Comparison of ENCODE assay signal across 8 cellular contexts in genomic region chr1:164558461-164559341, GRCh38. TPM values are rescaled to one million over a fixed set of nuclear protein-coding genes. Genes with fewer than 3 reads are reported as not detected.
A peak's percentile ranks its signal among the peaks of the same experiment; 100 is the strongest.
DNase-seq lines count a peak whose midpoint lies in the region; ATAC-seq and TF ChIP-seq lines count a peak whose summit lies in the region.

Gene PBX1, plus strand, starts transcription at chr1:164559184.

- H2BK15ac ChIP-seq in mesenchymal stem cell (ENCODE audit: low read depth, poor library complexity, severe bottlenecking), result peak within 1 kb of the TSS; percentile 28

- peaks cover 4% of the 10 kb centered on the region for H3K4me1 Mint-ChIP-seq in activated CD8-positive, alpha-beta memory T cell treated with anti-CD3 and anti-CD28 coated beads, Interleukin-2, amount 10 ng/mL, durations not matched to agents 7 days and 5 days
- H3K4me1 Mint-ChIP-seq in endodermal cell, result peaks cover 28% of the 10 kb centered on the region

- CTCF ChIA-PET in activated CD8-positive, alpha-beta memory T cell treated with anti-CD3 and anti-CD28 coated beads, Interleukin-2, amount 10 ng/mL, durations not matched to agents 7 days and 5 days (lab: Charles Lee), result no interaction called here

- H3K4me3 ChIP-seq in endodermal cell (ENCODE audit: low read length) (peak within 1 kb of the TSS; percentile 94), mesenchymal stem cell (ENCODE audit: insufficient read depth in 1 of 2, low read depth in 1 of 2, low read length in 2 of 2) (peak within 1 kb of the TSS; percentile 70 to 86)

- no peak for TF ChIP-seq CTCF in endodermal cell (conservative IDR thresholded peaks at IDR 0.05)

- peaks cover 20% of the 10 kb centered on the region for H3K27me3 Mint-ChIP-seq in activated CD8-positive, alpha-beta memory T cell treated with anti-CD3 and anti-CD28 coated beads, Interleukin-2, amount 10 ng/mL, durations not matched to agents 7 days and 5 days
- no peaks in the 10 kb centered on the region for H3K27me3 Mint-ChIP-seq in endodermal cell (ENCODE audit: insufficient read depth)

- peak; percentile 91 for DNase-seq in CD1c-positive myeloid dendritic cell (ENCODE audit: extremely low spot score)
- peak; percentile 93 for DNase-seq in HPDE6-E6E7 (ENCODE audit: extremely low spot score)
- DNase-seq in NOMO-1 (lab: John Stamatoyannopoulos, UW; ENCODE audit: unreplicated experiment in 2 of 2), result peak; percentile 91 to 94
- peak; percentile 78 for DNase-seq in activated CD8-positive, alpha-beta memory T cell treated with anti-CD3 and anti-CD28 coated beads, Interleukin-2, amount 10 ng/mL, durations not matched to agents 7 days and 5 days
- peak; percentile 99 for DNase-seq in endodermal cell
- DNase-seq in mesenchymal stem cell, result peak; percentile 99
- peak; percentile 40 for DNase-seq in stimulated activated CD8-positive, alpha-beta memory T cell treated with anti-CD3 and anti-CD28 coated beads, Interleukin-12 subunit alpha, Interleukin-12 subunit beta, amount 100 ng/mL, for 1 hour (ENCODE audit: low read depth)

- H3K9me3 ChIP-seq in endodermal cell (ENCODE audit: control insufficient read depth, low read length) (no peaks in the 10 kb centered on the region), mesenchymal stem cell (ENCODE audit: control insufficient read depth, low read length) (no peaks in the 10 kb centered on the region)

- H3K9me3 Mint-ChIP-seq in activated CD8-positive, alpha-beta memory T cell treated with anti-CD3 and anti-CD28 coated beads, Interleukin-2, amount 10 ng/mL, durations not matched to agents 7 days and 5 days (ENCODE audit: low read depth), result peaks cover 2% of the 10 kb centered on the region
- H3K9me3 Mint-ChIP-seq in endodermal cell, result no peaks in the 10 kb centered on the region

- H3K23ac ChIP-seq in mesenchymal stem cell (ENCODE audit: low read length in 2 of 2), result peak within 1 kb of the TSS in 1 of 2 experiments; percentile 96

- H3K4me3 Mint-ChIP-seq in activated CD8-positive, alpha-beta memory T cell treated with anti-CD3 and anti-CD28 coated beads, Interleukin-2, amount 10 ng/mL, durations not matched to agents 7 days and 5 days, result peak within 1 kb of the TSS; percentile 53
- peak within 1 kb of the TSS; percentile 84 for H3K4me3 Mint-ChIP-seq in endodermal cell

- 5 to 15% methylated on average over 4 to 23 of the region's 28 CpGs for WGBS in endodermal cell (ENCODE audit: insufficient coverage in 1 of 2, insufficient read length in 1 of 2), 2 experiments
- 7% methylated on average over 13 of the region's 28 CpGs for WGBS in mesenchymal stem cell

- peak within 1 kb of the TSS; percentile 87 for H3K4me2 ChIP-seq in mesenchymal stem cell (ENCODE audit: low read length, poor library complexity, severe bottlenecking)

- no peak within 1 kb of the TSS for H2AK5ac ChIP-seq in mesenchymal stem cell (ENCODE audit: low read length, severe bottlenecking)

- no peak within 1 kb of the TSS for H3K27ac Mint-ChIP-seq in activated CD8-positive, alpha-beta memory T cell treated with anti-CD3 and anti-CD28 coated beads, Interleukin-2, amount 10 ng/mL, durations not matched to agents 7 days and 5 days
- H3K27ac Mint-ChIP-seq in endodermal cell, result peak within 1 kb of the TSS; percentile 89

- peaks cover 1% of the 10 kb centered on the region for H3K36me3 Mint-ChIP-seq in activated CD8-positive, alpha-beta memory T cell treated with anti-CD3 and anti-CD28 coated beads, Interleukin-2, amount 10 ng/mL, durations not matched to agents 7 days and 5 days
- H3K36me3 Mint-ChIP-seq in endodermal cell (ENCODE audit: low read depth), result no peaks in the 10 kb centered on the region

- peaks cover 3% of the 10 kb centered on the region for H3K79me1 ChIP-seq in mesenchymal stem cell (replicated peaks; ENCODE audit: low read length, poor library complexity, severe bottlenecking)

- H2BK5ac ChIP-seq in mesenchymal stem cell (ENCODE audit: low read depth, low read length, poor library complexity, severe bottlenecking), result peak within 1 kb of the TSS; percentile 19

- no peak within 1 kb of the TSS for H4K91ac ChIP-seq in mesenchymal stem cell (ENCODE audit: low read length)

- no peak within 1 kb of the TSS for H4K8ac ChIP-seq in mesenchymal stem cell (ENCODE audit: low read length)

- H3K36me3 ChIP-seq in endodermal cell (ENCODE audit: control insufficient read depth, insufficient read depth, low read length) (no peaks in the 10 kb centered on the region), mesenchymal stem cell (ENCODE audit: control insufficient read depth in 1 of 2, insufficient read depth in 2 of 2, low read depth in 1 of 2, low read length in 2 of 2) (no peaks in the 10 kb centered on the region)

- H2BK120ac ChIP-seq in mesenchymal stem cell (ENCODE audit: low read depth, low read length), result peak within 1 kb of the TSS; percentile 92

- H3K9ac ChIP-seq in endodermal cell (ENCODE audit: extremely low read depth, low read length, poor library complexity, severe bottlenecking) (peak within 1 kb of the TSS; percentile 66), mesenchymal stem cell (ENCODE audit: low read length) (peak within 1 kb of the TSS; percentile 98)

- H3K27me3 ChIP-seq in endodermal cell (ENCODE audit: control insufficient read depth, insufficient read depth, low read length, poor library complexity, severe bottlenecking) (no peaks in the 10 kb centered on the region), mesenchymal stem cell (ENCODE audit: control insufficient read depth in 1 of 2, insufficient read depth in 1 of 2, low read length in 2 of 2) (no peaks in the 10 kb centered on the region)

- H2AFZ ChIP-seq in mesenchymal stem cell (ENCODE audit: low read depth, low read length), result no peak within 1 kb of the TSS

- peak within 1 kb of the TSS in 1 of 2 experiments; percentile 57 for H3K14ac ChIP-seq in mesenchymal stem cell (ENCODE audit: low read length in 2 of 2)

- peak within 1 kb of the TSS; percentile 21 to 39 for H2BK12ac ChIP-seq in mesenchymal stem cell (ENCODE audit: low read length in 2 of 2)

- H3K27ac ChIP-seq in endodermal cell (ENCODE audit: low read depth, low read length), result peak within 1 kb of the TSS; percentile 87
- peak within 1 kb of the TSS; percentile 88 for H3K27ac ChIP-seq in mesenchymal stem cell (ENCODE audit: low read length, poor library complexity, severe bottlenecking)

- H3K4ac ChIP-seq in mesenchymal stem cell (ENCODE audit: low read depth in 1 of 2, low read length in 2 of 2), result peak within 1 kb of the TSS in 1 of 2 experiments; percentile 51

- H3K4me1 ChIP-seq in endodermal cell (ENCODE audit: control insufficient read depth, insufficient read depth, low read length) (peaks cover 3% of the 10 kb centered on the region), mesenchymal stem cell (ENCODE audit: control insufficient read depth, insufficient read depth, low read depth, low read length) (no peaks in the 10 kb centered on the region)

- H3K18ac ChIP-seq in mesenchymal stem cell (ENCODE audit: low read depth in 1 of 2, low read length in 2 of 2), result peak within 1 kb of the TSS; percentile 37 to 70

- peak; percentile 99 for ATAC-seq in GM19468 (IDR thresholded peaks at IDR 0.05; ENCODE audit: extremely low read depth, unreplicated experiment)
- peak; percentile 100 for ATAC-seq in activated CD8-positive, alpha-beta memory T cell treated with anti-CD3 and anti-CD28 coated beads, Interleukin-2, amount 10 ng/mL, durations not matched to agents 7 days and 5 days

RNA-seq across cellular contexts. Expression of gene PBX1, which starts in this region (rescaled TPM):
- total RNA-seq in activated CD8-positive, alpha-beta memory T cell treated with anti-CD3 and anti-CD28 coated beads, Interleukin-2, amount 10 ng/mL, durations not matched to agents 7 days and 5 days, result not detected
- total RNA-seq in endodermal cell, result 10 to 100 TPM; 59.9 to 79.2 TPM
- polyA plus RNA-seq in endodermal cell (2013, experiment 1 of 2), result 99.5 TPM
- polyA plus RNA-seq in endodermal cell (2013, experiment 2 of 2), result 96.0 TPM
- 32.7 TPM for polyA plus RNA-seq in mesenchymal stem cell (2013, experiment 1 of 2)
- 33.2 TPM for polyA plus RNA-seq in mesenchymal stem cell (2013, experiment 2 of 2)

Comparison
In these comparisons a context has a peak if more than half of its experiments do, and no peak if none do; other contexts are left out.
1. Peak in every context shown above with its lines: DNase-seq, ATAC-seq, H3K4me3 ChIP-seq and H3K27ac ChIP-seq.
2. RNA of gene PBX1 (total RNA-seq): 59.9 to 79.2 TPM in endodermal cell; not detected in activated CD8-positive, alpha-beta memory T cell treated with anti-CD3 and anti-CD28 coated beads, Interleukin-2, amount 10 ng/mL, durations not matched to agents 7 days and 5 days; every median in the first group is over 10 times any median in the second.
3. Peak in DNase-seq and ATAC-seq in activated CD8-positive, alpha-beta memory T cell treated with anti-CD3 and anti-CD28 coated beads, Interleukin-2, amount 10 ng/mL, durations not matched to agents 7 days and 5 days; RNA of the gene not detected or under 1 TPM.
4. DNase-seq: peak in every context shown above with its lines; median percentile 99 in endodermal cell; 99 in mesenchymal stem cell; 93 in HPDE6-E6E7; 92 in NOMO-1; 91 in CD1c-positive myeloid dendritic cell; 78 in activated CD8-positive, alpha-beta memory T cell treated with anti-CD3 and anti-CD28 coated beads, Interleukin-2, amount 10 ng/mL, durations not matched to agents 7 days and 5 days; 40 in stimulated activated CD8-positive, alpha-beta memory T cell treated with anti-CD3 and anti-CD28 coated beads, Interleukin-12 subunit alpha, Interleukin-12 subunit beta, amount 100 ng/mL, for 1 hour.